In the genomic region with DNA sequence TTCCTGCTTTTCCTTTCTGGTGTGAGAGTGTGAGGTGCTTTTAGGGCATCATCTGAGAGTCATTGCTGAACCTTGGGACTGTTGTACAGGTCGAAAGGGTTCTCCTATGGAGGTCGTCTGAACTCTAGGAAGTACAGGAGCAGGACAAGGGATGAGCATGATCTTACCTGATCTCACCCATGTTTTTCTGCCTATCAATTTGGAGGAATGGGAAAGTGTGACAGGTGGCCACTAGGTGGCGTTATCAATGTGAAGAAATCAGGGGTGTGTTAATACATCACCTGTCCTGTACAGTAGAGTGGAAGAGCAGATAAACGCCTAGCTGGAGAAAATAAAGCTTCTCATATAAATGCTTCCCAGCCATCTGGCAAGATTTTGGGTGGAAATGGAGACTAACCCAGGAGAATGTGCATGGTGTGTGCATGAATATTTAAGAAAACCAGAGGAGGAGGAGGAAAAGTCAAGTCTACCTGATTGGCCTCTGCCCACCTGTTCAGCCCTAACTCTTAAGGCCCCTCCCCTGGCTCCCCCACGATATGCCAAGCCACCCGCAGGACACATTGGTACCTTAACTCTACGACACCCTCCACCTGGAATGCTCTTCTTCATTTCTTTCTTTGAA, we compare ENCODE assay signal across 8 cellular contexts.
DNase-seq lines count a peak whose midpoint lies in the region; ATAC-seq and TF ChIP-seq lines count a peak whose summit lies in the region.

No MANE protein-coding gene starts in this region.

- DNase-seq in DMS53 treated with DMSO at 0.1 percent for 48 hours (lab: John Stamatoyannopoulos, UW; ENCODE audit: unreplicated experiment) (peak; percentile 98), NCI-H2171 treated with DMSO at 0.1 percent for 48 hours (lab: John Stamatoyannopoulos, UW) (peak; percentile 93), activated B cell treated with CpG ODN at 0.5 μM for 24 hours (no peak), dermis microvascular lymphatic vessel endothelial cell (ENCODE audit: low read depth in 2 of 2) (peak; percentile 14 to 51), midbrain (lab: John Stamatoyannopoulos, UW) (peak; percentile 47), suprapubic skin (ENCODE audit: low spot score in 2 of 2) (no peak)

- no peak for TF ChIP-seq CTCF in activated B cell treated with CpG ODN at 0.5 μM for 24 hours (IDR thresholded peaks at IDR 0.05)
- TF ChIP-seq CTCF in suprapubic skin (IDR thresholded peaks at IDR 0.05): peak; percentile 40 to 65

- 23% methylated on average over 7 of the region's 7 CpGs for WGBS in suprapubic skin

- peaks cover 8% of the 10 kb centered on the region for H3K27me3 Mint-ChIP-seq in activated B cell treated with CpG ODN at 0.5 μM for 24 hours

- peaks cover 10% of the 10 kb centered on the region for H3K4me1 ChIP-seq in suprapubic skin

- TF ChIP-seq EP300 in suprapubic skin (IDR thresholded peaks at IDR 0.05): no peak

- H3K9me3 Mint-ChIP-seq in activated B cell treated with CpG ODN at 0.5 μM for 24 hours: no peaks in the 10 kb centered on the region

- intact Hi-C loops in activated B cell treated with CpG ODN at 0.5 μM for 24 hours (cut with micrococcal nuclease): no loop called here

- no peak overlapping the region for H3K4me3 ChIP-seq in suprapubic skin

- no peak overlapping the region for H3K4me3 Mint-ChIP-seq in activated B cell treated with CpG ODN at 0.5 μM for 24 hours

- H3K27ac ChIP-seq in suprapubic skin: no peak overlapping the region

- no peak for TF ChIP-seq POLR2A in suprapubic skin (IDR thresholded peaks at IDR 0.05)

- H3K36me3 Mint-ChIP-seq in activated B cell treated with CpG ODN at 0.5 μM for 24 hours (ENCODE audit: low read depth): no peaks in the 10 kb centered on the region

- peak; percentile 48 for ATAC-seq in HG02642 (IDR thresholded peaks at IDR 0.05; ENCODE audit: poor library complexity, unreplicated experiment)
- peak; percentile 45 for ATAC-seq in activated B cell treated with CpG ODN at 0.5 μM for 24 hours (ENCODE audit: low read depth)
- no peak for ATAC-seq in HG02981 (IDR thresholded peaks at IDR 0.05; ENCODE audit: unreplicated experiment)

- H3K9me3 ChIP-seq in suprapubic skin: no peaks in the 10 kb centered on the region

- H3K4me1 Mint-ChIP-seq in activated B cell treated with CpG ODN at 0.5 μM for 24 hours: no peaks in the 10 kb centered on the region

- POLR2A ChIA-PET in activated B cell treated with CpG ODN at 0.5 μM for 24 hours (lab: Charles Lee): no interaction called here

- CTCF ChIA-PET in activated B cell treated with CpG ODN at 0.5 μM for 24 hours (lab: Charles Lee): interaction anchor here (1.0 to 2.9 kb wide), 7 partner anchors 8 to 846 kb away, joined by 3 to 20 read pairs (median 15); no protein-coding TSS in a partner anchor

- no peaks in the 10 kb centered on the region for H3K36me3 ChIP-seq in suprapubic skin

- peaks cover 9% of the 10 kb centered on the region for H3K27me3 ChIP-seq in suprapubic skin

- H3K27ac Mint-ChIP-seq in activated B cell treated with CpG ODN at 0.5 μM for 24 hours: no peak overlapping the region

Comparison
In these comparisons a context has a peak if more than half of its experiments do, and no peak if none do; other contexts are left out.
1. DNase-seq: peak in DMS53 treated with DMSO at 0.1 percent for 48 hours (single experiment), NCI-H2171 treated with DMSO at 0.1 percent for 48 hours (single experiment), dermis microvascular lymphatic vessel endothelial cell (2 of 2) and midbrain (single experiment); none in activated B cell treated with CpG ODN at 0.5 μM for 24 hours (single experiment) and suprapubic skin (0 of 2).